Comparison of ENCODE assay signal across 26 cellular contexts in the genomic region with DNA sequence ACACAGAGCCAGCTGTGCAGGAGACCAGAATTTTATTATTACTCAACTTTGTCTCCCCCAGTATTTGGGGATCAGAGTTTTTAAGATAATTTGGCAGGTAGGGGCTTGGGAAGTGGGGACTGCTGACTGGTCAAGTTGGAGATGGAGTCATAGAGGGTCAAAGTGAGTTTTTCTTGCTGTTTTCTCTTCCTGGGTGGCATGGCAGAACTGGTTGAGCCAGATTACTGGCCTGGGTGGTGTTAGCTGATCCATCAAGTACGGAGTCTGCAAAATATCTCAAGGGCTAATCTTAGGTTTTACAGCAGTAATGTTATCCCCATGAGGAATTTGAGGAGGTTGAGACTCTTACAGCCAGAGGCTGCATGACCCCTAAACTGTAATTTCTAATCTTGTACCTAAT.
DNase-seq lines count a peak whose midpoint lies in the region; ATAC-seq, FAIRE-seq and TF ChIP-seq lines count a peak whose summit lies in the region.
"Had no signal": no experiment of that assay in that cellular context is flagged by ENCODE, and none has a peak within 500 bp of the region (broad histone marks: within the 10 kb centered on the region; RNA-seq: fewer than 3 reads in every experiment).

No MANE protein-coding gene starts in this region.

- H3K4me3 ChIP-seq in left ventricle myocardium inferior (no peak overlapping the region), bronchial epithelial cell (ENCODE audit: low read depth, low read length) (no peak overlapping the region)
- H3K4me3 ChIP-seq in BLaER1 treated with 17β-estradiol and CSF1 and Interleukin-3, amounts not matched to agents 10 nM and 100 nM: no peak overlapping the region
- H3K4me3 ChIP-seq: GM12878 had no signal

- TF ChIP-seq CTCF in left ventricle myocardium inferior (IDR thresholded peaks at IDR 0.05; ENCODE audit: borderline replicate concordance): no peak
- TF ChIP-seq CTCF in bronchial epithelial cell (IDR thresholded peaks at IDR 0.05; ENCODE audit: insufficient read depth, low read length, severe bottlenecking): no peak
- TF ChIP-seq CTCF in GM20000 (IDR thresholded peaks at IDR 0.05; ENCODE audit: extremely low read depth, missing control alignments): no peak

- no peak for ATAC-seq in Right ventricle myocardium superior (ENCODE audit: poor library complexity)
- no peak for ATAC-seq in HG03045 (IDR thresholded peaks at IDR 0.05; ENCODE audit: unreplicated experiment)
- ATAC-seq in GM19395 (IDR thresholded peaks at IDR 0.05; ENCODE audit: unreplicated experiment): no peak
- ATAC-seq: GM12878 had no signal

- no peak overlapping the region for H3K9ac ChIP-seq in BLaER1 treated with 17β-estradiol and CSF1 and Interleukin-3, amounts not matched to agents 10 nM and 100 nM

- H3K4me2 ChIP-seq in BLaER1 treated with 17β-estradiol and CSF1 and Interleukin-3, amounts not matched to agents 10 nM and 100 nM: peak overlapping the region; percentile 20 to 71 (median 51); a peak in 21 of 22 replicates

- no peaks in the 10 kb centered on the region for H3K36me3 ChIP-seq in left ventricle myocardium inferior
- no peaks in the 10 kb centered on the region for H3K36me3 ChIP-seq in BLaER1 treated with 17β-estradiol and CSF1 and Interleukin-3, amounts not matched to agents 10 nM and 100 nM
- H3K36me3 ChIP-seq in bronchial epithelial cell (ENCODE audit: control insufficient read depth, insufficient read depth, low read length): no peaks in the 10 kb centered on the region
- H3K36me3 ChIP-seq: BE2C had no signal

- H4K20me1 ChIP-seq in BLaER1 treated with 17β-estradiol and CSF1 and Interleukin-3, amounts not matched to agents 10 nM and 100 nM: no peaks in the 10 kb centered on the region

- DNase-seq in left ventricle myocardium inferior (no peak), Right ventricle myocardium superior (no peak), bronchial epithelial cell (ENCODE audit: low read depth) (peak; percentile 8), ureter (ENCODE audit: low spot score) (peak; percentile 57), GM20000 (ENCODE audit: low spot score) (no peak)
- DNase-seq: 8988T; ACHN; BE2C; C1 segment of cervical spinal cord; CD4-positive, alpha-beta memory T cell; CD4-positive, CD25-positive, alpha-beta regulatory T cell; CD8-positive, alpha-beta memory T cell; COR-L47; DMS 273 treated with DMSO at 0.1 percent for 48 hours; DMS153; DMS53; DMS79; DND-41; EL; GDM1 had no signal

- H3K27ac ChIP-seq in left ventricle myocardium inferior (replicated peaks): peak overlapping the region; percentile 15
- peak overlapping the region in 2 of 11 experiments; percentile 23 to 39; a peak in 2 of 22 replicates for H3K27ac ChIP-seq in BLaER1 treated with 17β-estradiol and CSF1 and Interleukin-3, amounts not matched to agents 10 nM and 100 nM

- H3K4me1 ChIP-seq in left ventricle myocardium inferior: peaks cover 20% of the 10 kb centered on the region
- peaks cover 13 to 38% (median 17%) of the 10 kb centered on the region in 10 experiments for H3K4me1 ChIP-seq in BLaER1 treated with 17β-estradiol and CSF1 and Interleukin-3, amounts not matched to agents 10 nM and 100 nM
- H3K4me1 ChIP-seq: BE2C had no signal

- no peak for FAIRE-seq in bronchial epithelial cell (lab: Jason Lieb, UNC)
- FAIRE-seq: GM12878, GM12892, GM18507 had no signal

- H3K27me3 ChIP-seq in left ventricle myocardium inferior (ENCODE audit: low read depth) (no peaks in the 10 kb centered on the region), bronchial epithelial cell (ENCODE audit: control insufficient read depth, insufficient read depth, low read length) (no peaks in the 10 kb centered on the region)
- peaks cover 0 to 36% (median 0%) of the 10 kb centered on the region in 11 experiments; a peak in 4 of 22 replicates for H3K27me3 ChIP-seq in BLaER1 treated with 17β-estradiol and CSF1 and Interleukin-3, amounts not matched to agents 10 nM and 100 nM
- H3K27me3 ChIP-seq: BE2C had no signal

- peaks cover 8% of the 10 kb centered on the region for H3K9me3 ChIP-seq in left ventricle myocardium inferior (replicated peaks)
- H3K9me3 ChIP-seq in BLaER1 treated with 17β-estradiol and CSF1 and Interleukin-3, amounts not matched to agents 10 nM and 100 nM (replicated peaks in 1 of 11): peaks cover 0 to 9% (median 5%) of the 10 kb centered on the region in 11 experiments; a peak in 12 of 22 replicates
- H3K9me3 ChIP-seq: BE2C had no signal

- intact Hi-C loops in left ventricle myocardium inferior (cut with micrococcal nuclease): no loop called here
- intact Hi-C loops in Right ventricle myocardium superior (cut with DNase I): no loop called here

Comparison
In these comparisons a context has a peak if more than half of its experiments do, and no peak if none do; other contexts are left out.
1. DNase-seq: peak in bronchial epithelial cell (single experiment) and ureter (single experiment); none in left ventricle myocardium inferior (single experiment), Right ventricle myocardium superior (single experiment) and GM20000 (single experiment).